Comparison of ENCODE assay signal across 1 cellular context in the genomic region with DNA sequence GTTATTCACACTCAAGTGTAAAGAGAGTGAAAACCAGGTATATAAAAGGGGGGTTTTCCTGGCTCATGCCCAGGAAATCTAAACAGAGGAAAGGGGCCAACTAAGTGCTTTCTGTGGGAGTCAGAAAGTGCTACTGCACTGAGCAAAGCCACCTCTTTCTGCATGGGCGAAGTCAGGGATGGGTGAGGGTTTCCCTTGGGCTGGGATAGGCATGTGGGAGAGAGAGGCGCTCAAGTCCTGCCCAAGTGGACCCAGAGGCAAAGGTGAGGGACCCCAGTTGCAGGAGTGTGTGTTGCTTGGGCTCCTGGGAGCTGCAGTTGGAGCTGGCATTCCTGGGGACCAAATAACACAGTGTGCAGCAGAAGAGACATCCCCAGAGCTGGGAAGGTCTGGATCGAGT.
TF ChIP-seq lines count a peak whose summit lies in the region.

No MANE protein-coding gene starts in this region.

TF ChIP-seq in SK-N-SH treated with all-trans-retinoic acid at 6 μM for 48 hours, 23 proteins besides CTCF, POLR2A, EP300 and RAD21 (continued from another document):
- TF ChIP-seq, protein P1, sequence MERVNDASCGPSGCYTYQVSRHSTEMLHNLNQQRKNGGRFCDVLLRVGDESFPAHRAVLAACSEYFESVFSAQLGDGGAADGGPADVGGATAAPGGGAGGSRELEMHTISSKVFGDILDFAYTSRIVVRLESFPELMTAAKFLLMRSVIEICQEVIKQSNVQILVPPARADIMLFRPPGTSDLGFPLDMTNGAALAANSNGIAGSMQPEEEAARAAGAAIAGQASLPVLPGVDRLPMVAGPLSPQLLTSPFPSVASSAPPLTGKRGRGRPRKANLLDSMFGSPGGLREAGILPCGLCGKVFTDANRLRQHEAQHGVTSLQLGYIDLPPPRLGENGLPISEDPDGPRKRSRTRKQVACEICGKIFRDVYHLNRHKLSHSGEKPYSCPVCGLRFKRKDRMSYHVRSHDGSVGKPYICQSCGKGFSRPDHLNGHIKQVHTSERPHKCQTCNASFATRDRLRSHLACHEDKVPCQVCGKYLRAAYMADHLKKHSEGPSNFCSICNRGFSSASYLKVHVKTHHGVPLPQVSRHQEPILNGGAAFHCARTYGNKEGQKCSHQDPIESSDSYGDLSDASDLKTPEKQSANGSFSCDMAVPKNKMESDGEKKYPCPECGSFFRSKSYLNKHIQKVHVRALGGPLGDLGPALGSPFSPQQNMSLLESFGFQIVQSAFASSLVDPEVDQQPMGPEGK (CRISPR knock-in tag; IDR thresholded peaks at IDR 0.05; ENCODE audit: borderline replicate concordance) = no peak
- TF ChIP-seq SNAI2 (CRISPR knock-in tag; IDR thresholded peaks at IDR 0.05) (no peak), GLIS3 (CRISPR knock-in tag; IDR thresholded peaks at IDR 0.05) (no peak), CSDC2 (CRISPR knock-in tag; IDR thresholded peaks at IDR 0.05) (no peak), ARNTL (CRISPR knock-in tag; IDR thresholded peaks at IDR 0.05; ENCODE audit: borderline replicate concordance, low read depth) (no peak), TOX (CRISPR knock-in tag; IDR thresholded peaks at IDR 0.05; ENCODE audit: borderline replicate concordance) (no peak), ZNF70 (CRISPR knock-in tag; IDR thresholded peaks at IDR 0.05) (no peak), ZNF565 (CRISPR knock-in tag; conservative IDR thresholded peaks at IDR 0.05; ENCODE audit: low read depth) (no peak), OSR1 (CRISPR knock-in tag; IDR thresholded peaks at IDR 0.05) (no peak), ISL1 (CRISPR knock-in tag; IDR thresholded peaks at IDR 0.05) (no peak), ESRRG (CRISPR knock-in tag; IDR thresholded peaks at IDR 0.05) (no peak), TCF4 (CRISPR knock-in tag; IDR thresholded peaks at IDR 0.05; ENCODE audit: borderline replicate concordance) (no peak)
- TF ChIP-seq, protein P2, sequence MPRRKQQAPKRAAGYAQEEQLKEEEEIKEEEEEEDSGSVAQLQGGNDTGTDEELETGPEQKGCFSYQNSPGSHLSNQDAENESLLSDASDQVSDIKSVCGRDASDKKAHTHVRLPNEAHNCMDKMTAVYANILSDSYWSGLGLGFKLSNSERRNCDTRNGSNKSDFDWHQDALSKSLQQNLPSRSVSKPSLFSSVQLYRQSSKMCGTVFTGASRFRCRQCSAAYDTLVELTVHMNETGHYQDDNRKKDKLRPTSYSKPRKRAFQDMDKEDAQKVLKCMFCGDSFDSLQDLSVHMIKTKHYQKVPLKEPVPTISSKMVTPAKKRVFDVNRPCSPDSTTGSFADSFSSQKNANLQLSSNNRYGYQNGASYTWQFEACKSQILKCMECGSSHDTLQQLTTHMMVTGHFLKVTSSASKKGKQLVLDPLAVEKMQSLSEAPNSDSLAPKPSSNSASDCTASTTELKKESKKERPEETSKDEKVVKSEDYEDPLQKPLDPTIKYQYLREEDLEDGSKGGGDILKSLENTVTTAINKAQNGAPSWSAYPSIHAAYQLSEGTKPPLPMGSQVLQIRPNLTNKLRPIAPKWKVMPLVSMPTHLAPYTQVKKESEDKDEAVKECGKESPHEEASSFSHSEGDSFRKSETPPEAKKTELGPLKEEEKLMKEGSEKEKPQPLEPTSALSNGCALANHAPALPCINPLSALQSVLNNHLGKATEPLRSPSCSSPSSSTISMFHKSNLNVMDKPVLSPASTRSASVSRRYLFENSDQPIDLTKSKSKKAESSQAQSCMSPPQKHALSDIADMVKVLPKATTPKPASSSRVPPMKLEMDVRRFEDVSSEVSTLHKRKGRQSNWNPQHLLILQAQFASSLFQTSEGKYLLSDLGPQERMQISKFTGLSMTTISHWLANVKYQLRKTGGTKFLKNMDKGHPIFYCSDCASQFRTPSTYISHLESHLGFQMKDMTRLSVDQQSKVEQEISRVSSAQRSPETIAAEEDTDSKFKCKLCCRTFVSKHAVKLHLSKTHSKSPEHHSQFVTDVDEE (CRISPR knock-in tag; IDR thresholded peaks at IDR 0.05) = no peak
- TF ChIP-seq, protein P3, sequence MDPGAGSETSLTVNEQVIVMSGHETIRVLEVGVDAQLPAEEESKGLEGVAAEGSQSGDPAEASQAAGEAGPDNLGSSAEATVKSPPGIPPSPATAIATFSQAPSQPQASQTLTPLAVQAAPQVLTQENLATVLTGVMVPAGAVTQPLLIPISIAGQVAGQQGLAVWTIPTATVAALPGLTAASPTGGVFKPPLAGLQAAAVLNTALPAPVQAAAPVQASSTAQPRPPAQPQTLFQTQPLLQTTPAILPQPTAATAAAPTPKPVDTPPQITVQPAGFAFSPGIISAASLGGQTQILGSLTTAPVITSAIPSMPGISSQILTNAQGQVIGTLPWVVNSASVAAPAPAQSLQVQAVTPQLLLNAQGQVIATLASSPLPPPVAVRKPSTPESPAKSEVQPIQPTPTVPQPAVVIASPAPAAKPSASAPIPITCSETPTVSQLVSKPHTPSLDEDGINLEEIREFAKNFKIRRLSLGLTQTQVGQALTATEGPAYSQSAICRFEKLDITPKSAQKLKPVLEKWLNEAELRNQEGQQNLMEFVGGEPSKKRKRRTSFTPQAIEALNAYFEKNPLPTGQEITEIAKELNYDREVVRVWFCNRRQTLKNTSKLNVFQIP (CRISPR knock-in tag; IDR thresholded peaks at IDR 0.05; ENCODE audit: borderline replicate concordance, low read depth) = no peak
- TF ChIP-seq, protein P4, sequence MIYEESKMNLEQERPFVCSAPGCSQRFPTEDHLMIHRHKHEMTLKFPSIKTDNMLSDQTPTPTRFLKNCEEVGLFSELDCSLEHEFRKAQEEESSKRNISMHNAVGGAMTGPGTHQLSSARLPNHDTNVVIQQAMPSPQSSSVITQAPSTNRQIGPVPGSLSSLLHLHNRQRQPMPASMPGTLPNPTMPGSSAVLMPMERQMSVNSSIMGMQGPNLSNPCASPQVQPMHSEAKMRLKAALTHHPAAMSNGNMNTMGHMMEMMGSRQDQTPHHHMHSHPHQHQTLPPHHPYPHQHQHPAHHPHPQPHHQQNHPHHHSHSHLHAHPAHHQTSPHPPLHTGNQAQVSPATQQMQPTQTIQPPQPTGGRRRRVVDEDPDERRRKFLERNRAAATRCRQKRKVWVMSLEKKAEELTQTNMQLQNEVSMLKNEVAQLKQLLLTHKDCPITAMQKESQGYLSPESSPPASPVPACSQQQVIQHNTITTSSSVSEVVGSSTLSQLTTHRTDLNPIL (CRISPR knock-in tag; IDR thresholded peaks at IDR 0.05; ENCODE audit: low read depth) = no peak
- TF ChIP-seq, protein P5, sequence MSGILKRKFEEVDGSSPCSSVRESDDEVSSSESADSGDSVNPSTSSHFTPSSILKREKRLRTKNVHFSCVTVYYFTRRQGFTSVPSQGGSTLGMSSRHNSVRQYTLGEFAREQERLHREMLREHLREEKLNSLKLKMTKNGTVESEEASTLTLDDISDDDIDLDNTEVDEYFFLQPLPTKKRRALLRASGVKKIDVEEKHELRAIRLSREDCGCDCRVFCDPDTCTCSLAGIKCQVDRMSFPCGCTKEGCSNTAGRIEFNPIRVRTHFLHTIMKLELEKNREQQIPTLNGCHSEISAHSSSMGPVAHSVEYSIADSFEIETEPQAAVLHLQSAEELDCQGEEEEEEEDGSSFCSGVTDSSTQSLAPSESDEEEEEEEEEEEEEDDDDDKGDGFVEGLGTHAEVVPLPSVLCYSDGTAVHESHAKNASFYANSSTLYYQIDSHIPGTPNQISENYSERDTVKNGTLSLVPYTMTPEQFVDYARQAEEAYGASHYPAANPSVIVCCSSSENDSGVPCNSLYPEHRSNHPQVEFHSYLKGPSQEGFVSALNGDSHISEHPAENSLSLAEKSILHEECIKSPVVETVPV (CRISPR knock-in tag; IDR thresholded peaks at IDR 0.05) = no peak
